In genomic region chr9:93129286-93129685, GRCh38 we compare ENCODE assay signal across 14 cellular contexts. TPM values are rescaled to one million over a fixed set of nuclear protein-coding genes. Genes with fewer than 3 reads are reported as not detected.
DNase-seq lines count a peak whose midpoint lies in the region; ATAC-seq and TF ChIP-seq lines count a peak whose summit lies in the region.
"Had no signal": no experiment of that assay in that cellular context is flagged by ENCODE, and none has a peak within 500 bp of the region (broad histone marks: within the 10 kb centered on the region; RNA-seq: fewer than 3 reads in every experiment).

No MANE protein-coding gene starts in this region.

- intact Hi-C loops in adrenal gland (cut with DNase I): no loop called here
- intact Hi-C loops in heart right ventricle (cut with DNase I): no loop called here
- intact Hi-C loops in posterior vena cava (cut with DNase I): no loop called here
- intact Hi-C loops in left colon (cut with DNase I, micrococcal nuclease): no loop called here

- TF ChIP-seq CTCF in adrenal gland (IDR thresholded peaks at IDR 0.05) (no peak), heart right ventricle (IDR thresholded peaks at IDR 0.05) (no peak)

- H3K4me1 ChIP-seq in adrenal gland (replicated peaks in 1 of 2) (peaks cover 57 to 78% of the 10 kb centered on the region in 2 donors), heart right ventricle (peaks cover 45 to 91% (median 74%) of the 10 kb centered on the region in 9 donors)

- H3K4me3 ChIP-seq in adrenal gland (no peak overlapping the region), heart right ventricle (peak overlapping the region in 1 of 10 donors; percentile 12)
- H3K4me3 ChIP-seq: hepatocyte, MG63 had no signal

- peak; percentile 78 for DNase-seq in Ammon's horn (ENCODE audit: low spot score)
- DNase-seq in adrenal gland: peak in 5 of 7 donors; percentile 57 to 82 (median 66)
- DNase-seq in heart right ventricle: no peak
- peak; percentile 89 for DNase-seq in posterior vena cava (ENCODE audit: low spot score)
- DNase-seq in NCI-H446 (lab: John Stamatoyannopoulos, UW): no peak
- no peak for DNase-seq in foreskin melanocyte
- no peak for DNase-seq in left colon
- DNase-seq in NCI-H187 (lab: John Stamatoyannopoulos, UW): no peak
- DNase-seq: ACHN; activated naive CD8-positive, alpha-beta T cell treated with anti-CD3 and anti-CD28 coated beads, Interleukin-2, amount 10 ng/mL, durations not matched to agents 7 days and 5 days; effector CD8-positive, alpha-beta T cell; MG63; retina had no signal

- WGBS in adrenal gland, 4 donors: 27 to 53% (median 37%) methylated on average over 5 to 8 of the region's 8 CpGs
- 46 to 52% methylated on average over 8 of the region's 8 CpGs for WGBS in heart right ventricle, 2 donors

- no peak for TF ChIP-seq POLR2A in adrenal gland (IDR thresholded peaks at IDR 0.05)

- peaks cover 0 to 21% of the 10 kb centered on the region in 2 donors for H3K36me3 ChIP-seq in adrenal gland (replicated peaks in 1 of 2)
- H3K36me3 ChIP-seq in heart right ventricle: peaks cover 0 to 38% (median 8%) of the 10 kb centered on the region in 9 donors

- H3K27me3 ChIP-seq in adrenal gland (no peaks in the 10 kb centered on the region), heart right ventricle (no peaks in the 10 kb centered on the region)
- H3K27me3 ChIP-seq: hepatocyte, MG63 had no signal

- peak overlapping the region; percentile 18 to 99 (median 97) for H3K27ac ChIP-seq in adrenal gland
- H3K27ac ChIP-seq in heart right ventricle: peak overlapping the region in 9 of 10 donors; percentile 27 to 99 (median 80)
- H3K27ac ChIP-seq: hepatocyte had no signal

- H3K9me3 ChIP-seq in adrenal gland (replicated peaks in 1 of 3): no peaks in the 10 kb centered on the region
- H3K9me3 ChIP-seq in heart right ventricle: no peaks in the 10 kb centered on the region
- H3K9me3 ChIP-seq: MG63 had no signal

- no peak for ATAC-seq in heart right ventricle
- ATAC-seq in left colon: no peak

RNA-seq across cellular contexts. Expression of gene NINJ1, which starts 4.8 kb away (rescaled TPM):
- 100 to 1,000 TPM; 122 to 339 (median 181) TPM for total RNA-seq in adrenal gland
- polyA plus RNA-seq in adrenal gland: 100 to 1,000 TPM in 2 of 3 donors, 10 to 100 TPM in 1; 31.1 to 135 (median 101) TPM
- 10 to 100 TPM; 35.5 to 77.1 (median 41.3) TPM for total RNA-seq in heart right ventricle
- polyA plus RNA-seq in heart right ventricle: 10 to 100 TPM; 39.8 to 50.3 TPM
- 10 to 100 TPM; 30.6 to 39.5 TPM for total RNA-seq in posterior vena cava
- total RNA-seq in left colon: 10 to 100 TPM; 17.7 to 30.8 TPM

RNA-seq across cellular contexts. Expression of gene CARD19, which starts 33.3 kb away (rescaled TPM):
- 10 to 100 TPM; 29.7 to 75.0 (median 39.2) TPM for total RNA-seq in adrenal gland
- polyA plus RNA-seq in adrenal gland: 10 to 100 TPM; 10.7 to 69.1 (median 68.4) TPM
- total RNA-seq in heart right ventricle: 10 to 100 TPM; 22.3 to 33.7 (median 25.9) TPM
- polyA plus RNA-seq in heart right ventricle: 10 to 100 TPM; 41.9 to 47.3 TPM
- total RNA-seq in posterior vena cava: 10 to 100 TPM; 40.8 to 43.0 TPM
- 10 to 100 TPM; 41.5 to 62.2 TPM for total RNA-seq in left colon

RNA-seq across cellular contexts. Expression of gene WNK2, which starts 54.7 kb away (rescaled TPM):
- total RNA-seq in adrenal gland (10 to 100 TPM in 3 of 8 donors, 1 to 10 TPM in 5; 5.5 to 14.9 (median 8.4) TPM), heart right ventricle (100 to 1,000 TPM; 138 to 236 (median 200) TPM), posterior vena cava (10 to 100 TPM; 34.8 to 39.5 TPM), left colon (100 to 1,000 TPM; 161 to 279 TPM)
- polyA plus RNA-seq in adrenal gland (10 to 100 TPM in 1 of 3 donors, 1 to 10 TPM in 2; 3.3 to 17.6 (median 9.2) TPM), heart right ventricle (100 to 1,000 TPM in 1 of 2 donors, 10 to 100 TPM in 1; 16.6 to 115 TPM)

Comparison
In these comparisons a context has a peak if more than half of its experiments do, and no peak if none do; other contexts are left out.
1. DNase-seq: peak in Ammon's horn (single experiment), adrenal gland (5 of 7) and posterior vena cava (single experiment); none in heart right ventricle (0 of 2), NCI-H446 (0 of 2), foreskin melanocyte (single experiment), left colon (0 of 2) and NCI-H187 (0 of 2).